27 cellular contexts compared by ENCODE assay signal in the genomic region with DNA sequence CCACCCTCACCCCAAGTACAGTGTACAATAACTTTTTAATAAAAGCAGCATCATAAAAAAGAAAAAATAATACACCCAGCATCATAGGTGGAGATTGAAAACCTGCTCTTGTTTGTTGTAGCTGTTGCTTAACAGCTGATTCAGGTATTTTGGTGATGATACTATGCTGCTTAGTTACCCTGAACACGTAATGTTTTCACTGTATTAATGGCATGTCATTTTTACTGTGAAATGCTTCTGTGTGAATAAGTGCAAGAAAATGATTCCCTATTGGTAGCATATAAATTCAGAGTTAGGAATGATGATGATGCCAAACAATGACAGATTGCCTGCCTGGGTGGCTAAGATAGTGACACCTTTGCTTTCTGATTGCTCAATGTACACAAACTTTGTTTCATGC.
"Had no signal": no experiment of that assay in that cellular context is flagged by ENCODE, and none has a peak within 500 bp of the region (broad histone marks: within the 10 kb centered on the region; RNA-seq: fewer than 3 reads in every experiment).

No MANE protein-coding gene starts in this region.

- H3K4me3 ChIP-seq: adrenal gland, ascending aorta, breast epithelium, cardiac muscle cell, coronary artery, dorsolateral prefrontal cortex, esophagus squamous epithelium had no signal

- H3K27me3 ChIP-seq: adrenal gland, ascending aorta, breast epithelium, cardiac muscle cell, dorsolateral prefrontal cortex, esophagus squamous epithelium had no signal

- DNase-seq: activated CD4-positive, alpha-beta memory T cell treated with anti-CD3 and anti-CD28 coated beads for 36 hours; activated CD4-positive, alpha-beta T cell treated with anti-CD3 and anti-CD28 coated beads for 36 hours; activated CD4-positive, alpha-beta T cell treated with anti-CD3 and anti-CD28 coated beads, Interleukin-2, amount 10 ng/mL, durations not matched to agents 24 days and 14 days; activated CD4-positive, CD25-positive, alpha-beta regulatory T cell; activated CD4-positive, CD25-positive, alpha-beta regulatory T cell treated with anti-CD3 and anti-CD28 coated beads, Interleukin-2, amount 50 U/mL, for 72 hours; activated CD8-positive, alpha-beta memory T cell treated with anti-CD3 and anti-CD28 coated beads, Interleukin-2, amount 10 ng/mL, durations not matched to agents 7 days and 5 days; activated CD8-positive, alpha-beta memory T cell treated with anti-CD3 and anti-CD28 coated beads, Interleukin-2, amount 50 U/mL, for 4 hours; activated CD8-positive, alpha-beta T cell treated with anti-CD3 and anti-CD28 coated beads, Interleukin-2, amount 10 ng/mL, durations not matched to agents 7 days and 5 days; activated effector memory CD4-positive, alpha-beta T cell treated with anti-CD3 and anti-CD28 coated beads, Interleukin-2, amount 50 U/mL, for 16 hours; activated naive CD4-positive, alpha-beta T cell treated with anti-CD3 and anti-CD28 coated beads for 36 hours; activated naive CD8-positive, alpha-beta T cell treated with anti-CD3 and anti-CD28 coated beads for 36 hours; activated naive CD8-positive, alpha-beta T cell treated with anti-CD3 and anti-CD28 coated beads, Interleukin-2, amount 50 U/mL, for 24 hours; activated T-cell treated with anti-CD3 and anti-CD28 coated beads, Interleukin-2, amount 50 U/mL, for 1 hour; activated T-cell treated with anti-CD3 and anti-CD28 coated beads, Interleukin-2, amount 50 U/mL, for 48 hours; adrenal gland; central memory CD4-positive, alpha-beta T cell; cerebellar nuclear complex; dorsolateral prefrontal cortex; effector memory CD8-positive, alpha-beta T cell; esophagus squamous epithelium; head of caudate nucleus; T-helper 2 cell had no signal

- H3K9me3 ChIP-seq: adrenal gland, ascending aorta, breast epithelium, esophagus squamous epithelium had no signal

- H3K27ac ChIP-seq: adrenal gland, ascending aorta, breast epithelium, cardiac muscle cell, coronary artery, dorsolateral prefrontal cortex, epithelial cell of prostate, esophagus squamous epithelium had no signal

- H3K36me3 ChIP-seq: adrenal gland, ascending aorta, breast epithelium, cardiac muscle cell, esophagus squamous epithelium had no signal

- ATAC-seq: activated CD4-positive, alpha-beta T cell treated with anti-CD3 and anti-CD28 coated beads for 36 hours; activated CD8-positive, alpha-beta memory T cell treated with anti-CD3 and anti-CD28 coated beads, Interleukin-2, amount 10 ng/mL, durations not matched to agents 7 days and 5 days; activated CD8-positive, alpha-beta T cell treated with anti-CD3 and anti-CD28 coated beads, Interleukin-2, amount 10 ng/mL, durations not matched to agents 7 days and 5 days; activated naive CD8-positive, alpha-beta T cell treated with anti-CD3 and anti-CD28 coated beads, Interleukin-2, amount 50 U/mL, for 24 hours; effector memory CD8-positive, alpha-beta T cell had no signal

- H3K4me1 ChIP-seq: adrenal gland, ascending aorta, breast epithelium, esophagus squamous epithelium had no signal
